Comparison of ENCODE assay signal across 24 cellular contexts in genomic region chr6:122128445-122128844, GRCh38.
DNase-seq lines count a peak whose midpoint lies in the region; ATAC-seq and TF ChIP-seq lines count a peak whose summit lies in the region.
"Had no signal": no experiment of that assay in that cellular context is flagged by ENCODE, and none has a peak within 500 bp of the region (broad histone marks: within the 10 kb centered on the region; RNA-seq: fewer than 3 reads in every experiment).

No MANE protein-coding gene starts in this region.

- H3K27ac ChIP-seq in heart left ventricle = peak overlapping the region; percentile 63 to 91 (median 80)
- H3K27ac ChIP-seq in left lung = no peak overlapping the region
- no peak overlapping the region for H3K27ac ChIP-seq in lower lobe of right lung
- H3K27ac ChIP-seq: BLaER1 treated with 17β-estradiol and CSF1 and Interleukin-3, amounts not matched to agents 10 nM and 100 nM; HL-60; Peyer's patch; SJSA1 had no signal

- H3K27me3 Mint-ChIP-seq in immature natural killer cell (ENCODE audit: low read depth in 3 of 3) = no peaks in the 10 kb centered on the region
- H3K27me3 Mint-ChIP-seq: CD4-positive, alpha-beta memory T cell had no signal

- H3K4me3 ChIP-seq in heart left ventricle = peak overlapping the region in 2 of 12 donors; percentile 24 to 39
- no peak overlapping the region for H3K4me3 ChIP-seq in left lung
- no peak overlapping the region for H3K4me3 ChIP-seq in lower lobe of right lung
- H3K4me3 ChIP-seq: BLaER1 treated with 17β-estradiol and CSF1 and Interleukin-3, amounts not matched to agents 10 nM and 100 nM; HAP-1; K562; Peyer's patch; SJSA1 had no signal

- TF ChIP-seq CTCF in heart left ventricle (IDR thresholded peaks at IDR 0.05) = no peak
- no peak for TF ChIP-seq CTCF in left lung (IDR thresholded peaks at IDR 0.05)
- no peak for TF ChIP-seq CTCF in lower lobe of right lung (IDR thresholded peaks at IDR 0.05)

- peaks cover 1 to 7% of the 10 kb centered on the region in 2 donors for H3K4me1 Mint-ChIP-seq in immature natural killer cell

- peaks cover 0 to 8% (median 0%) of the 10 kb centered on the region in 12 donors for H3K9me3 ChIP-seq in heart left ventricle
- H3K9me3 ChIP-seq in left lung = no peaks in the 10 kb centered on the region
- no peaks in the 10 kb centered on the region for H3K9me3 ChIP-seq in lower lobe of right lung
- H3K9me3 ChIP-seq: BLaER1 treated with 17β-estradiol and CSF1 and Interleukin-3, amounts not matched to agents 10 nM and 100 nM; HAP-1; Peyer's patch; SJSA1 had no signal

- peaks cover 2 to 10% (median 5%) of the 10 kb centered on the region in 6 donors for H3K9me3 Mint-ChIP-seq in immature natural killer cell
- H3K9me3 Mint-ChIP-seq: CD4-positive, alpha-beta memory T cell had no signal

- ATAC-seq in heart left ventricle (peak; percentile 83 to 87 (median 86)), left lung (peak; percentile 26), lower lobe of right lung (no peak)
- ATAC-seq: HepG2, K562 had no signal

- H3K27me3 ChIP-seq in heart left ventricle (no peaks in the 10 kb centered on the region), left lung (no peaks in the 10 kb centered on the region), lower lobe of right lung (ENCODE audit: low read depth) (no peaks in the 10 kb centered on the region)
- H3K27me3 ChIP-seq: BLaER1 treated with 17β-estradiol and CSF1 and Interleukin-3, amounts not matched to agents 10 nM and 100 nM; Peyer's patch; SJSA1 had no signal

- H3K4me3 Mint-ChIP-seq in immature natural killer cell = no peak overlapping the region
- H3K4me3 Mint-ChIP-seq: CD4-positive, alpha-beta memory T cell had no signal

- H3K27ac Mint-ChIP-seq in immature natural killer cell = no peak overlapping the region
- H3K27ac Mint-ChIP-seq: CD4-positive, alpha-beta memory T cell had no signal

- intact Hi-C loops in heart left ventricle (cut with DNase I) (loop anchor here in 2 of 10 donors (2.0 to 5.0 kb wide), 6 partner anchors 52 to 692 kb away; partner anchors contain the start of gene GJA1 (in 1 of the 2)), left lung (cut with DNase I) (no loop called here), lower lobe of right lung (cut with DNase I) (no loop called here)

- H3K36me3 ChIP-seq in heart left ventricle = no peaks in the 10 kb centered on the region
- no peaks in the 10 kb centered on the region for H3K36me3 ChIP-seq in left lung
- no peaks in the 10 kb centered on the region for H3K36me3 ChIP-seq in lower lobe of right lung
- H3K36me3 ChIP-seq: BLaER1 treated with 17β-estradiol and CSF1 and Interleukin-3, amounts not matched to agents 10 nM and 100 nM; HAP-1; Peyer's patch; SJSA1 had no signal

- no peaks in the 10 kb centered on the region for H3K36me3 Mint-ChIP-seq in immature natural killer cell
- H3K36me3 Mint-ChIP-seq: CD4-positive, alpha-beta memory T cell had no signal

- DNase-seq in D341Med (ENCODE audit: low spot score) (peak; percentile 33), NCI-H82 treated with DMSO at 0.1 percent for 48 hours (lab: John Stamatoyannopoulos, UW; ENCODE audit: unreplicated experiment) (peak; percentile 43), heart left ventricle (peak in 2 of 5 donors; percentile 23 to 25), left lung (no peak), lower lobe of right lung (no peak), NCI-H69 (lab: John Stamatoyannopoulos, UW) (no peak), immature natural killer cell (no peak)
- DNase-seq in activated naive CD4-positive, alpha-beta T cell treated with Interleukin-2 at 50 U/mL for 16 hours = no peak
- DNase-seq: 8988T; CD4-positive, alpha-beta memory T cell; GF-D8; MM.1S; NCI-H1048; NCI-H1417 treated with DMSO at 0.1 percent for 48 hours; NCI-H187 treated with DMSO at 0.1 percent for 48 hours; NCI-H2107; NCI-H446 treated with DMSO at 0.1 percent for 48 hours; Peyer's patch had no signal

- peaks cover 0 to 23% (median 0%) of the 10 kb centered on the region in 12 donors for H3K4me1 ChIP-seq in heart left ventricle
- no peaks in the 10 kb centered on the region for H3K4me1 ChIP-seq in left lung
- no peaks in the 10 kb centered on the region for H3K4me1 ChIP-seq in lower lobe of right lung
- H3K4me1 ChIP-seq: HAP-1, Peyer's patch, SJSA1 had no signal

- 22 to 33% (median 31%) methylated on average over 1 of the region's 1 CpG for WGBS in heart left ventricle, 4 donors

- no peak for TF ChIP-seq POLR2A in heart left ventricle (IDR thresholded peaks at IDR 0.05)

Comparison
In these comparisons a context has a peak if more than half of its experiments do, and no peak if none do; other contexts are left out.
1. DNase-seq: peak in D341Med (single experiment) and NCI-H82 treated with DMSO at 0.1 percent for 48 hours (single experiment); none in left lung (0 of 2), lower lobe of right lung (single experiment), NCI-H69 (single experiment), immature natural killer cell (0 of 3) and activated naive CD4-positive, alpha-beta T cell treated with Interleukin-2 at 50 U/mL for 16 hours (single experiment).
2. ATAC-seq: peak in heart left ventricle (4 of 4) and left lung (single experiment); none in lower lobe of right lung (0 of 2).
3. H3K27ac ChIP-seq: peak in heart left ventricle (12 of 12); none in left lung (0 of 2) and lower lobe of right lung (single experiment).